9 cellular contexts compared by ENCODE assay signal in genomic region chr18:9792565-9793226, GRCh38.
A peak's percentile ranks its signal among the peaks of the same experiment; 100 is the strongest.
DNase-seq lines count a peak whose midpoint lies in the region; ATAC-seq and TF ChIP-seq lines count a peak whose summit lies in the region.
"Had no signal": no experiment of that assay in that cellular context is flagged by ENCODE, and none has a peak within 500 bp of the region (broad histone marks: within the 10 kb centered on the region; RNA-seq: fewer than 3 reads in every experiment).

No MANE protein-coding gene starts in this region.

- H3K4me1 ChIP-seq in PC-3 (ENCODE audit: insufficient read depth, low read length): no peaks in the 10 kb centered on the region

- no peak overlapping the region for H2AFZ ChIP-seq in PC-3 (ENCODE audit: low read length)

- H3K9me3 Mint-ChIP-seq in activated CD4-positive, alpha-beta T cell treated with anti-CD3 and anti-CD28 coated beads for 36 hours (ENCODE audit: low read depth): peaks cover 2% of the 10 kb centered on the region

- no peaks in the 10 kb centered on the region for H3K9me3 ChIP-seq in PC-3 (ENCODE audit: low read length)

- no peak overlapping the region for H3K27ac ChIP-seq in PC-3 (ENCODE audit: low read length)

- H3K27ac Mint-ChIP-seq in activated CD4-positive, alpha-beta T cell treated with anti-CD3 and anti-CD28 coated beads for 36 hours: no peak overlapping the region

- no peaks in the 10 kb centered on the region for H3K9me2 ChIP-seq in PC-3 (replicated peaks; ENCODE audit: low read length)

- no TSS peak for BruUV-seq in PC-3 (replicated peaks; lab: Mats Ljungman, UMichigan)

- no peak overlapping the region for H3K4me2 ChIP-seq in PC-3 (ENCODE audit: low read length)

- CTCF ChIA-PET in activated CD4-positive, alpha-beta T cell treated with anti-CD3 and anti-CD28 coated beads for 36 hours (lab: Charles Lee): interaction anchor here (1.2 kb wide), 1 partner anchor 9 kb away, joined by 4 read pairs; no protein-coding TSS in a partner anchor
- CTCF ChIA-PET in PC-3 (lab: Charles Lee): no interaction called here

- H3K27me3 Mint-ChIP-seq in activated CD4-positive, alpha-beta T cell treated with anti-CD3 and anti-CD28 coated beads for 36 hours: peaks cover 16% of the 10 kb centered on the region

- no peaks in the 10 kb centered on the region for H3K79me2 ChIP-seq in PC-3 (ENCODE audit: low read length)

- DNase-seq in activated CD4-positive, alpha-beta T cell treated with anti-CD3 and anti-CD28 coated beads for 36 hours: peak; percentile 63
- no peak for DNase-seq in activated CD4-positive, alpha-beta T cell treated with anti-CD3 and anti-CD28 coated beads for 4 hours
- peak; percentile 33 for DNase-seq in PC-3
- no peak for DNase-seq in fibroblast of pulmonary artery (ENCODE audit: low read depth)
- DNase-seq in stimulated activated CD8-positive, alpha-beta memory T cell treated with anti-CD3 and anti-CD28 coated beads, Interleukin-4, amount 100 ng/mL, for 24 hours (ENCODE audit: low read depth): peak; percentile 1
- DNase-seq: NCI-H1092 treated with DMSO at 0.1 percent for 48 hours had no signal

- H3K27me3 ChIP-seq in PC-3 (ENCODE audit: low read length): no peaks in the 10 kb centered on the region

- no peaks in the 10 kb centered on the region for H3K4me1 Mint-ChIP-seq in activated CD4-positive, alpha-beta T cell treated with anti-CD3 and anti-CD28 coated beads for 36 hours

- H3K4me3 ChIP-seq in PC-3 (ENCODE audit: low read length): no peak overlapping the region
- no peak overlapping the region for H3K4me3 ChIP-seq in fibroblast of pulmonary artery (replicated peaks; ENCODE audit: low read depth, low read length)

- intact Hi-C loops in activated CD4-positive, alpha-beta T cell treated with anti-CD3 and anti-CD28 coated beads for 36 hours (cut with DNase I, micrococcal nuclease): no loop called here
- intact Hi-C loops in PC-3 (cut with micrococcal nuclease): no loop called here

- no peaks in the 10 kb centered on the region for H4K20me1 ChIP-seq in PC-3 (ENCODE audit: low read length)

- no peak overlapping the region for H3K9ac ChIP-seq in PC-3 (ENCODE audit: low read length)

- H3K36me3 Mint-ChIP-seq in activated CD4-positive, alpha-beta T cell treated with anti-CD3 and anti-CD28 coated beads for 36 hours (ENCODE audit: low read depth): peaks cover 2% of the 10 kb centered on the region

- POLR2A ChIA-PET in activated CD4-positive, alpha-beta T cell treated with anti-CD3 and anti-CD28 coated beads for 36 hours (lab: Charles Lee): no interaction called here
- POLR2A ChIA-PET in PC-3 (lab: Charles Lee; ENCODE audit: unreplicated experiment): no interaction called here

- no peaks in the 10 kb centered on the region for H3F3A ChIP-seq in PC-3 (ENCODE audit: low read length, unreplicated experiment)

- H3K4me3 Mint-ChIP-seq in activated CD4-positive, alpha-beta T cell treated with anti-CD3 and anti-CD28 coated beads for 36 hours: no peak overlapping the region

- H3K36me3 ChIP-seq in PC-3 (ENCODE audit: low read depth, low read length): no peaks in the 10 kb centered on the region

- TF ChIP-seq CTCF in PC-3 (conservative IDR thresholded peaks at IDR 0.05; ENCODE audit: low read depth, low read length) (peak; percentile 76), fibroblast of pulmonary artery (IDR thresholded peaks at IDR 0.05; ENCODE audit: low read length, missing control alignments) (peak; percentile 44)

- peak; percentile 44 for ATAC-seq in activated CD4-positive, alpha-beta T cell treated with anti-CD3 and anti-CD28 coated beads for 36 hours
- no peak for ATAC-seq in PC-3
- no peak for ATAC-seq in HG03571 (IDR thresholded peaks at IDR 0.05; ENCODE audit: unreplicated experiment)
- no peak for ATAC-seq in HG02840 (IDR thresholded peaks at IDR 0.05; ENCODE audit: low FRiP score, unreplicated experiment)
- no peak for ATAC-seq in GM18909 (IDR thresholded peaks at IDR 0.05; ENCODE audit: poor library complexity, unreplicated experiment)

Comparison
In these comparisons a context has a peak if more than half of its experiments do, and no peak if none do; other contexts are left out.
1. DNase-seq: peak in activated CD4-positive, alpha-beta T cell treated with anti-CD3 and anti-CD28 coated beads for 36 hours (single experiment), PC-3 (single experiment) and stimulated activated CD8-positive, alpha-beta memory T cell treated with anti-CD3 and anti-CD28 coated beads, Interleukin-4, amount 100 ng/mL, for 24 hours (single experiment); none in activated CD4-positive, alpha-beta T cell treated with anti-CD3 and anti-CD28 coated beads for 4 hours (0 of 2) and fibroblast of pulmonary artery (single experiment).